19 cellular contexts compared by ENCODE assay signal in genomic region chr12:117036547-117036946, GRCh38.
"Had no signal": no experiment of that assay in that cellular context is flagged by ENCODE, and none has a peak within 500 bp of the region (broad histone marks: within the 10 kb centered on the region; RNA-seq: fewer than 3 reads in every experiment).

No MANE protein-coding gene starts in this region.

- H3K27ac ChIP-seq: body of pancreas, colonic mucosa, epithelial cell of prostate, hepatocyte, left lung, suprapubic skin, transverse colon had no signal

- H3K9me3 ChIP-seq: body of pancreas, colonic mucosa, left lung, suprapubic skin, transverse colon had no signal

- H3K4me3 ChIP-seq: body of pancreas, colonic mucosa, hepatocyte, left lung, suprapubic skin, transverse colon had no signal

- H3K36me3 ChIP-seq: colonic mucosa, left lung, suprapubic skin, transverse colon had no signal

- H3K27me3 ChIP-seq: body of pancreas, hepatocyte had no signal

- H3K4me2 ChIP-seq: hepatocyte had no signal

- DNase-seq: activated CD4-positive, alpha-beta T cell treated with anti-CD3 and anti-CD28 coated beads, Interleukin-2, amount 10 ng/mL, durations not matched to agents 24 days and 14 days; activated CD8-positive, alpha-beta T cell treated with anti-CD3 and anti-CD28 coated beads for 36 hours; activated naive CD4-positive, alpha-beta T cell; activated naive CD8-positive, alpha-beta T cell treated with anti-CD3 and anti-CD28 coated beads for 36 hours; activated T-cell treated with anti-CD3 and anti-CD28 coated beads, Interleukin-2, amount 50 U/mL, for 1 hour; colonic mucosa; foreskin fibroblast; islet precursor cell; small intestine; stimulated activated CD4-positive, alpha-beta T cell treated with anti-CD3 and anti-CD28 coated beads, Interleukin-4, amount 100 ng/mL, for 1 hour; stimulated activated naive CD8-positive, alpha-beta T cell treated with anti-CD3 and anti-CD28 coated beads, Interleukin-15, amount 100 ng/mL, for 72 hours; T-helper 9 cell; transverse colon had no signal

- H2AFZ ChIP-seq: hepatocyte had no signal

- H3K4me1 ChIP-seq: colonic mucosa had no signal

- H3K79me2 ChIP-seq: hepatocyte had no signal

- ATAC-seq: activated CD8-positive, alpha-beta T cell treated with anti-CD3 and anti-CD28 coated beads for 36 hours; activated T-helper 17 cell treated with anti-CD3 and anti-CD28 coated beads, Interleukin-2, amount 50 U/mL, for 72 hours; body of pancreas; left lung; stimulated activated naive CD8-positive, alpha-beta T cell treated with anti-CD3 and anti-CD28 coated beads, Interleukin-15, amount 100 ng/mL, for 72 hours had no signal
